In genomic region chrX:45077748-45078424, GRCh38 we compare ENCODE assay signal across 9 cellular contexts.
A peak's percentile ranks its signal among the peaks of the same experiment; 100 is the strongest.
DNase-seq lines count a peak whose midpoint lies in the region; ATAC-seq lines count a peak whose summit lies in the region.
"Had no signal": no experiment of that assay in that cellular context is flagged by ENCODE, and none has a peak within 500 bp of the region (broad histone marks: within the 10 kb centered on the region; RNA-seq: fewer than 3 reads in every experiment).

No MANE protein-coding gene starts in this region.

- H3K9me3 Mint-ChIP-seq in naive B cell: peaks cover 0 to 2% (median 0%) of the 10 kb centered on the region in 7 donors

- H3K27me3 Mint-ChIP-seq in naive B cell: no peaks in the 10 kb centered on the region

- H3K36me3 Mint-ChIP-seq in naive B cell: peaks cover 8 to 16% of the 10 kb centered on the region in 2 donors

- peak overlapping the region in 7 of 8 donors; percentile 1 to 70 (median 36) for H3K4me3 Mint-ChIP-seq in naive B cell

- peaks cover 19 to 31% (median 27%) of the 10 kb centered on the region in 3 donors for H3K4me1 Mint-ChIP-seq in naive B cell

- peak; percentile 85 for ATAC-seq in GM19023 (IDR thresholded peaks at IDR 0.05; ENCODE audit: unreplicated experiment)
- peak; percentile 85 for ATAC-seq in HG02610 (IDR thresholded peaks at IDR 0.05; ENCODE audit: unreplicated experiment)
- ATAC-seq in naive B cell (ENCODE audit: low read depth in 2 of 2): peak; percentile 74 to 78
- ATAC-seq in HG03039 (IDR thresholded peaks at IDR 0.05; ENCODE audit: unreplicated experiment): no peak

- peak overlapping the region in 2 of 6 donors; percentile 3 to 46 for H3K27ac Mint-ChIP-seq in naive B cell

- DNase-seq in NAMALWA (ENCODE audit: low spot score) (peak; percentile 5), naive B cell (peak; percentile 8), midbrain (lab: John Stamatoyannopoulos, UW) (no peak), NCI-H2107 (lab: John Stamatoyannopoulos, UW) (no peak), germinal center (ENCODE audit: low spot score) (no peak)
- DNase-seq: SIG-M5 had no signal

Comparison
In these comparisons a context has a peak if more than half of its experiments do, and no peak if none do; other contexts are left out.
1. DNase-seq: peak in NAMALWA (single experiment) and naive B cell (single experiment); none in midbrain (single experiment), NCI-H2107 (single experiment) and germinal center (single experiment).